Comparison of ENCODE assay signal across 26 cellular contexts in the genomic region with DNA sequence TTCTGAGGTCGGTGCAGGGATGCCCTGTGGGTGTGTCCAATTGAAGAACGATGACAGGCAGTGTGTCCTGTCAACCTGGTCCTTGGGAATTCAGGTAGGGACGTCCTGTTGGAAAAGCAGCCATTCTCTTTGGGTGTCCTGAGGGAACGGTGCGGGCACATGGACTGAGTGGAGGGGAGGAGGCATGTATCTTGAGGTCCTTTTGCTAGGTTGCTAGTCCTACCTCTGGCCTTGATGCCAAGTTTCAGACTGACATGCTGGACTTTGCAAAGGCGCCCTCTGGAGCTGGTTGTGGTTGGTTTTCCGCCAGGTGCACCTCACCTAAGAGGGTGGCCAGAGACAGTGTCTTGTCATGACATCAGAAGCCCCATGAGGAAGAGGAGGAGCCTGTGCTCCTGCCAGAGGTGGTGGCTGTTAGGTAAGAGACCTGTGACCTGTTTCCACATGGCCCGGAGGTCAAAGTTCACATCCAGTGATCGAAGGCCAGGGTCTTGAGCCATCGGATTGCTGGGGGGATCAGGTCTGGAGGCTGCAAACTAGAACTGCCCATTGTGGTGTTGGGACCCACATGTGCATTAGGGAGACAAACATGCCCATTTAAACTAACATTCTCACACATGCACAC.
DNase-seq lines count a peak whose midpoint lies in the region; FAIRE-seq and TF ChIP-seq lines count a peak whose summit lies in the region.
"Had no signal": no experiment of that assay in that cellular context is flagged by ENCODE, and none has a peak within 500 bp of the region (broad histone marks: within the 10 kb centered on the region; RNA-seq: fewer than 3 reads in every experiment).

No MANE protein-coding gene starts in this region.

- no peak overlapping the region for H3K27ac ChIP-seq in H1 (ENCODE audit: low read depth, low read length)
- no peak overlapping the region for H3K27ac ChIP-seq in muscle layer of duodenum (ENCODE audit: low read length)
- peak overlapping the region; percentile 25 for H3K27ac ChIP-seq in temporal lobe (ENCODE audit: low read depth, low read length)
- H3K27ac ChIP-seq: esophagus muscularis mucosa, gastrocnemius medialis, pancreas, sigmoid colon, testis had no signal

- H3K23me2 ChIP-seq in H1 (ENCODE audit: low read depth, low read length) = no peaks in the 10 kb centered on the region; the same call in 1 of the 2 replicates

- H3K56ac ChIP-seq in H1 (replicated peaks; ENCODE audit: insufficient read length, low read depth, low read length) = no peak overlapping the region

- 93% methylated on average over 10 of the region's 10 CpGs; no CpG with 5 or more reads in 1 of the 2 experiments for WGBS in H1 (ENCODE audit: extremely low coverage in 1 of 2, insufficient coverage in 1 of 2, insufficient read length in 1 of 2, insufficient replicate concordance in 2 of 2, low coverage in 1 of 2, low lambda C conversion rate in 2 of 2, missing lambda C conversion rate in 1 of 2), 2 experiments

- CTCF ChIA-PET in H1 (lab: Charles Lee; ENCODE audit: partially characterized antibody) = no interaction called here

- H3K4me1 ChIP-seq in H1 (replicated peaks in 1 of 4; ENCODE audit: control insufficient read depth in 3 of 4, insufficient read depth in 4 of 4, low read length in 3 of 4) (no peaks in the 10 kb centered on the region; a peak in 1 of 7 replicates), muscle layer of duodenum (ENCODE audit: control insufficient read depth in 1 of 2, insufficient read depth in 2 of 2, low read length in 2 of 2) (no peaks in the 10 kb centered on the region)
- H3K4me1 ChIP-seq: esophagus muscularis mucosa, gastrocnemius medialis, pancreas, sigmoid colon, testis had no signal

- no peak overlapping the region for H3K14ac ChIP-seq in H1 (ENCODE audit: insufficient read length)

- H2BK20ac ChIP-seq in H1 (ENCODE audit: low read length) = no peak overlapping the region

- H3K27me3 ChIP-seq in H1 (replicated peaks in 1 of 4; ENCODE audit: control insufficient read depth in 3 of 4, extremely low read depth in 1 of 4, insufficient read depth in 3 of 4, low read length in 3 of 4) (no peaks in the 10 kb centered on the region), muscle layer of duodenum (ENCODE audit: low read depth, low read length) (no peaks in the 10 kb centered on the region)
- H3K27me3 ChIP-seq: esophagus muscularis mucosa, gastrocnemius medialis, pancreas, sigmoid colon, testis had no signal

- no peak overlapping the region for H4K5ac ChIP-seq in H1 (ENCODE audit: insufficient read length, low read depth, low read length)

- H3K9me3 ChIP-seq in H1 (ENCODE audit: insufficient read depth in 2 of 2, low read depth in 1 of 2, low read length in 1 of 2) (peaks cover 95 to 100% of the 10 kb centered on the region in 2 experiments), muscle layer of duodenum (ENCODE audit: control insufficient read depth in 1 of 2, low read length in 2 of 2) (peaks cover 97 to 100% of the 10 kb centered on the region in 2 donors)
- H3K9me3 ChIP-seq: testis had no signal

- TF ChIP-seq POLR2A in H1 (IDR thresholded peaks at IDR 0.05; ENCODE audit: control extremely low read depth in 1 of 2, low read depth in 2 of 2, low read length in 2 of 2) = no peak

- peaks cover 0 to 87% of the 10 kb centered on the region in 2 experiments; a peak in 2 of 4 replicates for H3K79me2 ChIP-seq in H1 (ENCODE audit: control insufficient read depth in 1 of 2, insufficient read depth in 2 of 2, low read length in 2 of 2)

- H3K4me3 ChIP-seq in H1 (ENCODE audit: extremely low read depth in 1 of 4, insufficient read depth in 2 of 4, low read depth in 3 of 4, low read length in 4 of 4) = no peak overlapping the region
- peak overlapping the region; percentile 0 to 53 for H3K4me3 ChIP-seq in muscle layer of duodenum (ENCODE audit: low read depth in 1 of 2, low read length in 2 of 2)
- H3K4me3 ChIP-seq: esophagus muscularis mucosa, pancreas, sigmoid colon, testis had no signal

- H3K23ac ChIP-seq in H1 (ENCODE audit: insufficient read length) = no peak overlapping the region

- H3K4me2 ChIP-seq in H1 (ENCODE audit: insufficient read depth in 1 of 2, low read depth in 2 of 2, low read length in 2 of 2) = no peak overlapping the region

- peaks cover 0 to 2% of the 10 kb centered on the region in 2 experiments for H4K20me1 ChIP-seq in H1 (replicated peaks in 1 of 2; ENCODE audit: control insufficient read depth in 1 of 2, insufficient read depth in 2 of 2, low read length in 2 of 2)

- H3K9ac ChIP-seq in H1 (replicated peaks in 1 of 4; ENCODE audit: extremely low read depth in 1 of 4, low read depth in 3 of 4, low read length in 3 of 4) = no peak overlapping the region

- no peak overlapping the region for H2BK12ac ChIP-seq in H1 (ENCODE audit: low read depth, low read length)

- DNase-seq in activated CD8-positive, alpha-beta memory T cell treated with anti-CD3 and anti-CD28 coated beads for 24 hours = peak; percentile 24
- no peak for DNase-seq in activated CD8-positive, alpha-beta memory T cell treated with anti-CD3 and anti-CD28 coated beads, Interleukin-2, amount 50 U/mL, for 48 hours
- DNase-seq in H1 (ENCODE audit: low read depth in 1 of 2, low spot score in 2 of 2) (no peak), DMS79 (lab: John Stamatoyannopoulos, UW) (no peak), NCI-H2107 treated with DMSO at 0.1 percent for 48 hours (lab: John Stamatoyannopoulos, UW; ENCODE audit: unreplicated experiment) (no peak), RKO (ENCODE audit: low spot score) (no peak)
- DNase-seq: 8988T; activated CD4-positive, alpha-beta T cell treated with anti-CD3 and anti-CD28 coated beads for 1 hour; activated naive CD8-positive, alpha-beta T cell treated with anti-CD3 and anti-CD28 coated beads, Interleukin-2, amount 10 ng/mL, durations not matched to agents 7 days and 5 days; AML-193; Calu3; effector memory CD4-positive, alpha-beta T cell; naive thymus-derived CD4-positive, alpha-beta T cell; NCI-H1105; NCI-H2029; NCI-H345; SHP77; sigmoid colon had no signal

- no peak for TF ChIP-seq EP300 in H1 (IDR thresholded peaks at IDR 0.05; ENCODE audit: borderline replicate concordance in 1 of 2, low read depth in 2 of 2, low read length in 2 of 2)

- peaks cover 7% of the 10 kb centered on the region; the same call in 1 of the 2 replicates for H3K79me1 ChIP-seq in H1 (ENCODE audit: low read depth, low read length)

- no peak for FAIRE-seq in H1 (lab: Jason Lieb, UNC)
- FAIRE-seq: GM19239, keratinocyte, pancreas had no signal

- peak overlapping the region; percentile 41; the same call in 1 of the 2 replicates for H2AK5ac ChIP-seq in H1 (ENCODE audit: low read depth, low read length)

- no peak overlapping the region for H3K4ac ChIP-seq in H1 (replicated peaks; ENCODE audit: insufficient read length, low read depth, low read length)

- H2BK15ac ChIP-seq in H1 (ENCODE audit: low read length) = no peak overlapping the region

- TF ChIP-seq CTCF in H1 (IDR thresholded peaks at IDR 0.05; ENCODE audit: control extremely low read depth in 1 of 3, insufficient read depth in 1 of 3, low read depth in 1 of 3, low read length in 3 of 3) = no peak

- TF ChIP-seq RAD21 in H1 (IDR thresholded peaks at IDR 0.05 in 1 of 2, conservative IDR thresholded peaks at IDR 0.05 in 1 of 2; ENCODE audit: low read depth in 2 of 2, low read length in 2 of 2) = no peak

- H3K36me3 ChIP-seq in H1 (ENCODE audit: control insufficient read depth in 2 of 4, insufficient read depth in 4 of 4, low read length in 3 of 4) (peaks cover 85 to 100% (median 98%) of the 10 kb centered on the region in 4 experiments), muscle layer of duodenum (ENCODE audit: control insufficient read depth in 1 of 2, insufficient read depth in 2 of 2, low read length in 2 of 2) (peaks cover 64 to 100% of the 10 kb centered on the region in 2 donors)

- no peak overlapping the region for H4K8ac ChIP-seq in H1 (ENCODE audit: extremely low read depth, insufficient read depth, low read length)

- H2BK5ac ChIP-seq in H1 (ENCODE audit: low read depth, low read length) = no peak overlapping the region; the same call in 1 of the 2 replicates

- H4K91ac ChIP-seq in H1 (replicated peaks; ENCODE audit: insufficient read length, low read length) = no peak overlapping the region

- H2BK120ac ChIP-seq in H1 (replicated peaks; ENCODE audit: low read depth, low read length) = no peak overlapping the region

- no peak overlapping the region for H3K18ac ChIP-seq in H1 (ENCODE audit: extremely low read depth, low read length)

- POLR2A ChIA-PET in H1 (lab: Charles Lee; ENCODE audit: partially characterized antibody) = interaction anchor here (1.4 kb wide), 1 partner anchor 10 kb away, joined by 3 read pairs; no protein-coding TSS in a partner anchor

- H2AFZ ChIP-seq in H1 (ENCODE audit: low read length) = no peak overlapping the region

TF ChIP-seq in H1, 55 proteins besides CTCF, POLR2A, EP300 and RAD21:
- TF ChIP-seq GABPA (IDR thresholded peaks at IDR 0.05; ENCODE audit: borderline replicate concordance, insufficient read depth, low read length) = no peak
- no peak for TF ChIP-seq CHD2 (IDR thresholded peaks at IDR 0.05; ENCODE audit: low read length)
- TF ChIP-seq HDAC6 (IDR thresholded peaks at IDR 0.05; ENCODE audit: low read depth, low read length) = no peak
- no peak for TF ChIP-seq TBP (IDR thresholded peaks at IDR 0.05; ENCODE audit: low read depth, low read length)
- TF ChIP-seq, protein P1, sequence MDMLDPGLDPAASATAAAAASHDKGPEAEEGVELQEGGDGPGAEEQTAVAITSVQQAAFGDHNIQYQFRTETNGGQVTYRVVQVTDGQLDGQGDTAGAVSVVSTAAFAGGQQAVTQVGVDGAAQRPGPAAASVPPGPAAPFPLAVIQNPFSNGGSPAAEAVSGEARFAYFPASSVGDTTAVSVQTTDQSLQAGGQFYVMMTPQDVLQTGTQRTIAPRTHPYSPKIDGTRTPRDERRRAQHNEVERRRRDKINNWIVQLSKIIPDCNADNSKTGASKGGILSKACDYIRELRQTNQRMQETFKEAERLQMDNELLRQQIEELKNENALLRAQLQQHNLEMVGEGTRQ (IDR thresholded peaks at IDR 0.05; ENCODE audit: low read length) = no peak
- TF ChIP-seq TEAD4 (IDR thresholded peaks at IDR 0.05; ENCODE audit: low read depth, low read length) = no peak
- TF ChIP-seq CHD1 (IDR thresholded peaks at IDR 0.05; ENCODE audit: low read depth, low read length) = no peak
- TF ChIP-seq, protein P2, sequence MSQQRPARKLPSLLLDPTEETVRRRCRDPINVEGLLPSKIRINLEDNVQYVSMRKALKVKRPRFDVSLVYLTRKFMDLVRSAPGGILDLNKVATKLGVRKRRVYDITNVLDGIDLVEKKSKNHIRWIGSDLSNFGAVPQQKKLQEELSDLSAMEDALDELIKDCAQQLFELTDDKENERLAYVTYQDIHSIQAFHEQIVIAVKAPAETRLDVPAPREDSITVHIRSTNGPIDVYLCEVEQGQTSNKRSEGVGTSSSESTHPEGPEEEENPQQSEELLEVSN (IDR thresholded peaks at IDR 0.05) = no peak

Comparison
In these comparisons a context has a peak if more than half of its experiments do, and no peak if none do; other contexts are left out.
1. H3K4me3 ChIP-seq: peak in muscle layer of duodenum (2 of 2); none in H1 (0 of 4).